ENCODE assay signal across 8 cellular contexts in the genomic region with DNA sequence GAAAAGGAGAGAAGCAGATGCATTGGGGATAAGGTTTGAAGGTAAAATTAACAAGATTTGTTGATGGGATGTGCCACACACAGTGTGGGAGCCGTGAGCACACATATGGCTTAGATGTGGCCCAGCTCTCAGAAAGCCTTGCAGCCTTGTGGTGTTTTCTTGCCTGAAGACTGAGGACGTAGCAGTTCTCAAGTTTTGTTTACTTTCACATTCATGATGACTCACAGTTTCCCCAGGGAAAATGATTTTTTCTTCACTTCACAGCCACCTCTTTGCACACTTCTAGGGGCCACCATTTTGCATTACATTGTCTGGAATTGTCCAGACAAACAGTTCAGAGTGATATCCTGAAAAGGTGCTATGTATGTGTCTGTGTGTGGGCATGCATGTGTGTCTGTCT.
A peak's percentile ranks its signal among the peaks of the same experiment; 100 is the strongest.
DNase-seq lines count a peak whose midpoint lies in the region; ATAC-seq and TF ChIP-seq lines count a peak whose summit lies in the region.

No MANE protein-coding gene starts in this region.

- H3K27ac Mint-ChIP-seq in Calu3 (ENCODE audit: unreplicated experiment), result no peak overlapping the region

- ATAC-seq in GM21515 (IDR thresholded peaks at IDR 0.05; ENCODE audit: unreplicated experiment), result peak; percentile 92

- H3K4me1 ChIP-seq in suprapubic skin, result no peaks in the 10 kb centered on the region

- no peak for TF ChIP-seq CTCF in Calu3 (IDR thresholded peaks at IDR 0.05; ENCODE audit: unreplicated experiment)
- TF ChIP-seq CTCF in suprapubic skin (IDR thresholded peaks at IDR 0.05), result no peak

- H3K9me3 ChIP-seq in suprapubic skin, result no peaks in the 10 kb centered on the region

- peaks cover 3% of the 10 kb centered on the region for H3K9me3 Mint-ChIP-seq in Calu3 (ENCODE audit: low read depth, unreplicated experiment)

- H3K4me1 Mint-ChIP-seq in Calu3 (ENCODE audit: low read depth, unreplicated experiment), result peaks cover 8% of the 10 kb centered on the region

- TF ChIP-seq EP300 in suprapubic skin (IDR thresholded peaks at IDR 0.05), result no peak

- CTCF ChIA-PET in Calu3 (lab: Charles Lee), result no interaction called here

- WGBS in suprapubic skin, result 34% methylated on average over 2 of the region's 2 CpGs

- no peak overlapping the region for H3K4me3 ChIP-seq in suprapubic skin

- DNase-seq in Calu3, result peak; percentile 14
- DNase-seq in HS-27A (ENCODE audit: low read depth), result peak; percentile 83
- DNase-seq in dermis blood vessel endothelial cell, result peak; percentile 59
- no peak for DNase-seq in central memory CD4-positive, alpha-beta T cell
- no peak for DNase-seq in iPS-NIHi11 (ENCODE audit: low spot score)
- no peak for DNase-seq in suprapubic skin (ENCODE audit: low spot score in 2 of 2)
- DNase-seq in activated CD8-positive, alpha-beta memory T cell treated with anti-CD3 and anti-CD28 coated beads, Interleukin-2, amount 50 U/mL, for 4 hours, result no peak

- H3K36me3 ChIP-seq in suprapubic skin, result no peaks in the 10 kb centered on the region

- no peaks in the 10 kb centered on the region for H3K36me3 Mint-ChIP-seq in Calu3 (ENCODE audit: insufficient read depth, unreplicated experiment)

- no peak for TF ChIP-seq POLR2A in suprapubic skin (IDR thresholded peaks at IDR 0.05)

- BruUV-seq in Calu3 (replicated peaks; lab: Mats Ljungman, UMichigan), result no TSS peak

- intact Hi-C loops in Calu3 (cut with micrococcal nuclease; ENCODE audit: unreplicated experiment), result no loop called here

- no peaks in the 10 kb centered on the region for H3K27me3 ChIP-seq in suprapubic skin

- H3K4me3 Mint-ChIP-seq in Calu3 (ENCODE audit: low read depth, unreplicated experiment), result no peak overlapping the region

- H3K27ac ChIP-seq in suprapubic skin, result no peak overlapping the region

- peaks cover 20% of the 10 kb centered on the region for H3K27me3 Mint-ChIP-seq in Calu3 (ENCODE audit: unreplicated experiment)

Comparison
In these comparisons a context has a peak if more than half of its experiments do, and no peak if none do; other contexts are left out.
1. DNase-seq: peak in Calu3 (single experiment), HS-27A (single experiment) and dermis blood vessel endothelial cell (single experiment); none in central memory CD4-positive, alpha-beta T cell (single experiment), iPS-NIHi11 (single experiment), suprapubic skin (0 of 2) and activated CD8-positive, alpha-beta memory T cell treated with anti-CD3 and anti-CD28 coated beads, Interleukin-2, amount 50 U/mL, for 4 hours (single experiment).